Comparison of ENCODE assay signal across 28 cellular contexts in the genomic region with DNA sequence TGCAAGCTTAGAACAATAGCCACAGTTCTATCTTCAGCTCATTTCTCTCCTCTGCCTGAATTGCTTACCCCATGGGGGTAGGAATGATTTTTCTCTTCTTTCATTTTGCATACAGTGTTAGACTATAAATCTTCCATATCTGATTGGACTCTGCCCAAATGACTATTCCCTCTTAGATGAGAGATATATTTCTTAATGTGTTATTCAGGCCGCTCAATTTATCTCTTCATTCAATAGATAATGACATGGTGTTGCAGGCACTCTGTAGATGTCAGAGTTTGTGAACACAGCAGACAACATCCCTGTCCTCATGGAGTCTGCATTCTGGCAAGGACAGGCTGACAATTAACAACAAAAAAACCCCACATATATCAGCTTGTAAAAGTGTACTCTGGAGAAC.
"Had no signal": no experiment of that assay in that cellular context is flagged by ENCODE, and none has a peak within 500 bp of the region (broad histone marks: within the 10 kb centered on the region; RNA-seq: fewer than 3 reads in every experiment).

No MANE protein-coding gene starts in this region.

- H3K9me3 ChIP-seq: ascending aorta, breast epithelium, colonic mucosa had no signal

- DNase-seq: activated CD4-positive, alpha-beta memory T cell treated with anti-CD3 and anti-CD28 coated beads, Interleukin-2, amount 10 ng/mL, durations not matched to agents 7 days and 5 days; activated CD4-positive, alpha-beta T cell treated with anti-CD3 and anti-CD28 coated beads for 1 hour; activated CD4-positive, alpha-beta T cell treated with anti-CD3 and anti-CD28 coated beads for 4 hours; activated CD4-positive, alpha-beta T cell treated with anti-CD3 and anti-CD28 coated beads, Interleukin-2, amount 10 ng/mL, durations not matched to agents 7 days and 5 days; activated CD4-positive, alpha-beta T cell treated with anti-CD3 and anti-CD28 coated beads, Interleukin-2, amount 50 U/mL, for 4 hours; activated CD8-positive, alpha-beta memory T cell treated with anti-CD3 and anti-CD28 coated beads, Interleukin-2, amount 50 U/mL, for 48 hours; activated gamma-delta T cell; activated naive CD4-positive, alpha-beta T cell; activated naive CD4-positive, alpha-beta T cell treated with anti-CD3 and anti-CD28 coated beads, Interleukin-2, amount 10 ng/mL, durations not matched to agents 7 days and 5 days; activated naive CD8-positive, alpha-beta T cell treated with anti-CD3 and anti-CD28 coated beads, Interleukin-2, amount 10 ng/mL, durations not matched to agents 7 days and 5 days; activated T-cell treated with anti-CD3 and anti-CD28 coated beads for 4 hours; activated T-cell treated with anti-CD3 and anti-CD28 coated beads, Interleukin-2, amount 50 U/mL, for 24 hours; activated T-cell treated with anti-CD3 and anti-CD28 coated beads, Interleukin-2, amount 50 U/mL, for 72 hours; central memory CD4-positive, alpha-beta T cell; cerebellar nuclear complex; colonic mucosa; effector CD8-positive, alpha-beta T cell; endodermal cell; foreskin fibroblast; head of caudate nucleus; hippocampal formation had no signal

- ATAC-seq: activated naive CD4-positive, alpha-beta T cell treated with anti-CD3 and anti-CD28 coated beads, Interleukin-2, amount 50 U/mL, for 72 hours; activated T-cell treated with anti-CD3 and anti-CD28 coated beads, Interleukin-2, amount 50 U/mL, for 72 hours; esophagus mucosa; WTC11 had no signal

- H3K27ac ChIP-seq: ascending aorta, breast epithelium, cardiac muscle cell, colonic mucosa, VCaP had no signal

- H3K27me3 ChIP-seq: ascending aorta, breast epithelium, cardiac muscle cell, colonic mucosa had no signal

- H3K36me3 ChIP-seq: ascending aorta, breast epithelium, cardiac muscle cell, colonic mucosa had no signal

- H3K4me3 ChIP-seq: ascending aorta, breast epithelium, cardiac muscle cell, colonic mucosa had no signal

- H3K4me1 ChIP-seq: ascending aorta, breast epithelium, colonic mucosa had no signal
